Comparison of ENCODE assay signal across 15 cellular contexts in the genomic region with DNA sequence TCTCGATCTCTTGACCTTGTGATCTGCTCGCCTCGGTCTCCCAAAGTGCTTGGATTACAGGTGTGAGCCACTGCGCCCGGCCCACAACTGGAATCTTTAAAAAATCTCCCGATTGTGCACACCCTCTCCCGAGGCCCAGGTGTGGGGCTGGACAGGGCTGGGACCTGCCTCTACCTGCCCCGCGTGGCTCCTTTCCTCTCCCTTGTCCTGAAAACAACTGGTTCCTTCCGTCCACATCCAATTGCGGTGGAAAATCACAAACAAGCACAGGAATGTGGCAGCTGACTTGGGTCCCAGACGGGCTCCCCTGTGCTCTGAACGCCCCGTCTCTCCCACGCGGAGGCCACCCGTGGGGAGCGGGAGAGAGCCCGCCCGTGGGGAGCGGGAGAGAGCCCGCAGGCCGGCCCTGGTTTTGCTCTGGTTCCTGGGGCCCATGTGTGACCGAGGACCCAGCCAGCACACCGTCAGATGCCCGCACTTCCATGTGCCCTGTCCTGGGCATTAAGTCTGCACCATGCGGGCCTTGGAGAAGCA. TPM values are rescaled to one million over a fixed set of nuclear protein-coding genes. Genes with fewer than 3 reads are reported as not detected.
A peak's percentile ranks its signal among the peaks of the same experiment; 100 is the strongest.
DNase-seq lines count a peak whose midpoint lies in the region; ATAC-seq and TF ChIP-seq lines count a peak whose summit lies in the region.
"Had no signal": no experiment of that assay in that cellular context is flagged by ENCODE, and none has a peak within 500 bp of the region (broad histone marks: within the 10 kb centered on the region; RNA-seq: fewer than 3 reads in every experiment).

No MANE protein-coding gene starts in this region.

- no peak overlapping the region for H3K4me3 ChIP-seq in esophagus (ENCODE audit: low read depth in 1 of 2, low read length in 2 of 2)
- H3K4me3 ChIP-seq in thyroid gland (replicated peaks in 1 of 3): no peak overlapping the region

- CTCF ChIA-PET in activated CD4-positive, alpha-beta T cell treated with anti-CD3 and anti-CD28 coated beads, Interleukin-2, amount 10 ng/mL, durations not matched to agents 7 days and 5 days (lab: Charles Lee): no interaction called here

- DNase-seq in activated CD4-positive, alpha-beta T cell treated with anti-CD3 and anti-CD28 coated beads, Interleukin-2, amount 10 ng/mL, durations not matched to agents 7 days and 5 days: no peak
- DNase-seq in activated CD4-positive, alpha-beta T cell treated with anti-CD3 and anti-CD28 coated beads, Interleukin-2, amount 50 U/mL, for 1 hour: no peak
- DNase-seq in nephron progenitor cell: no peak
- no peak for DNase-seq in thyroid gland
- no peak for DNase-seq in NCI-H1092 treated with DMSO at 0.1 percent for 48 hours (lab: John Stamatoyannopoulos, UW)
- DNase-seq: 8988T; activated T-cell treated with anti-CD3 and anti-CD28 coated beads, Interleukin-2, amount 50 U/mL, for 72 hours; erythroblast; KG1; NCI-H1930 had no signal

- no peak overlapping the region for H3K4me3 Mint-ChIP-seq in activated CD4-positive, alpha-beta T cell treated with anti-CD3 and anti-CD28 coated beads, Interleukin-2, amount 10 ng/mL, durations not matched to agents 7 days and 5 days
- no peak overlapping the region for H3K4me3 Mint-ChIP-seq in nephron progenitor cell
- H3K4me3 Mint-ChIP-seq: activated T-cell treated with anti-CD3 and anti-CD28 coated beads, Interleukin-2, amount 50 U/mL, for 72 hours; stimulated activated effector memory CD8-positive, alpha-beta T cell treated with anti-CD3 and anti-CD28 coated beads, Interleukin-12 subunit alpha, Interleukin-12 subunit beta, amount 100 ng/mL, for 72 hours had no signal

- H3K9me3 ChIP-seq in esophagus (ENCODE audit: control insufficient read depth in 2 of 2, insufficient read depth in 1 of 2, low read depth in 1 of 2, low read length in 1 of 2) (no peaks in the 10 kb centered on the region), thyroid gland (no peaks in the 10 kb centered on the region)

- POLR2A ChIA-PET in activated CD4-positive, alpha-beta T cell treated with anti-CD3 and anti-CD28 coated beads, Interleukin-2, amount 10 ng/mL, durations not matched to agents 7 days and 5 days (lab: Charles Lee): no interaction called here

- H3K27me3 Mint-ChIP-seq in activated CD4-positive, alpha-beta T cell treated with anti-CD3 and anti-CD28 coated beads, Interleukin-2, amount 10 ng/mL, durations not matched to agents 7 days and 5 days: no peaks in the 10 kb centered on the region
- peaks cover 9% of the 10 kb centered on the region for H3K27me3 Mint-ChIP-seq in nephron progenitor cell (ENCODE audit: low read depth, poor library complexity)

- H3K27ac ChIP-seq in esophagus (ENCODE audit: low read depth in 2 of 2, low read length in 1 of 2) (peak overlapping the region; percentile 73 to 95), thyroid gland (peak overlapping the region; percentile 63 to 90 (median 77))

- H3K27ac Mint-ChIP-seq in activated CD4-positive, alpha-beta T cell treated with anti-CD3 and anti-CD28 coated beads, Interleukin-2, amount 10 ng/mL, durations not matched to agents 7 days and 5 days: peak overlapping the region; percentile 66
- H3K27ac Mint-ChIP-seq in nephron progenitor cell: peak overlapping the region; percentile 45
- H3K27ac Mint-ChIP-seq: activated T-cell treated with anti-CD3 and anti-CD28 coated beads, Interleukin-2, amount 50 U/mL, for 72 hours; stimulated activated effector memory CD8-positive, alpha-beta T cell treated with anti-CD3 and anti-CD28 coated beads, Interleukin-12 subunit alpha, Interleukin-12 subunit beta, amount 100 ng/mL, for 72 hours had no signal

- no peak for TF ChIP-seq CTCF in nephron progenitor cell (IDR thresholded peaks at IDR 0.05)
- no peak for TF ChIP-seq CTCF in thyroid gland (IDR thresholded peaks at IDR 0.05)

- 51 to 67% methylated on average over 27 of the region's 27 CpGs for WGBS in esophagus, 2 donors
- WGBS in thyroid gland, 2 donors: 82 to 93% methylated on average over 21 to 27 of the region's 27 CpGs

- intact Hi-C loops in thyroid gland (cut with DNase I): no loop called here

- H3K4me1 Mint-ChIP-seq in activated CD4-positive, alpha-beta T cell treated with anti-CD3 and anti-CD28 coated beads, Interleukin-2, amount 10 ng/mL, durations not matched to agents 7 days and 5 days: peaks cover 44% of the 10 kb centered on the region
- peaks cover 19% of the 10 kb centered on the region for H3K4me1 Mint-ChIP-seq in nephron progenitor cell

- no peaks in the 10 kb centered on the region for H3K9me3 Mint-ChIP-seq in activated CD4-positive, alpha-beta T cell treated with anti-CD3 and anti-CD28 coated beads, Interleukin-2, amount 10 ng/mL, durations not matched to agents 7 days and 5 days
- no peaks in the 10 kb centered on the region for H3K9me3 Mint-ChIP-seq in nephron progenitor cell
- H3K9me3 Mint-ChIP-seq: activated T-cell treated with anti-CD3 and anti-CD28 coated beads, Interleukin-2, amount 50 U/mL, for 72 hours; stimulated activated effector memory CD8-positive, alpha-beta T cell treated with anti-CD3 and anti-CD28 coated beads, Interleukin-12 subunit alpha, Interleukin-12 subunit beta, amount 100 ng/mL, for 72 hours had no signal

- no peak for ATAC-seq in GM19035 (IDR thresholded peaks at IDR 0.05; ENCODE audit: unreplicated experiment)
- ATAC-seq in GM18858 (IDR thresholded peaks at IDR 0.05; ENCODE audit: unreplicated experiment): no peak
- ATAC-seq: activated T-cell treated with anti-CD3 and anti-CD28 coated beads, Interleukin-2, amount 50 U/mL, for 72 hours; stimulated activated effector memory CD8-positive, alpha-beta T cell treated with anti-CD3 and anti-CD28 coated beads, Interleukin-12 subunit alpha, Interleukin-12 subunit beta, amount 100 ng/mL, for 72 hours had no signal

- TF ChIP-seq POLR2A in thyroid gland (IDR thresholded peaks at IDR 0.05): no peak

- H3K4me1 ChIP-seq in esophagus (ENCODE audit: control insufficient read depth in 2 of 2, insufficient read depth in 2 of 2, low read length in 1 of 2) (peaks cover 0 to 44% of the 10 kb centered on the region in 2 donors), thyroid gland (peaks cover 0 to 39% of the 10 kb centered on the region in 2 donors)

- peaks cover 0 to 3% of the 10 kb centered on the region in 2 donors for H3K36me3 ChIP-seq in esophagus (ENCODE audit: control insufficient read depth in 2 of 2, insufficient read depth in 2 of 2, low read length in 1 of 2)
- peaks cover 5 to 7% of the 10 kb centered on the region in 2 donors for H3K36me3 ChIP-seq in thyroid gland

- H3K27me3 ChIP-seq in esophagus (ENCODE audit: control insufficient read depth in 1 of 2, insufficient read depth in 2 of 2, low read length in 2 of 2) (no peaks in the 10 kb centered on the region), thyroid gland (no peaks in the 10 kb centered on the region)

- peaks cover 11% of the 10 kb centered on the region for H3K36me3 Mint-ChIP-seq in activated CD4-positive, alpha-beta T cell treated with anti-CD3 and anti-CD28 coated beads, Interleukin-2, amount 10 ng/mL, durations not matched to agents 7 days and 5 days (ENCODE audit: low read depth)
- H3K36me3 Mint-ChIP-seq in nephron progenitor cell (ENCODE audit: low read depth): no peaks in the 10 kb centered on the region

RNA-seq across cellular contexts. Expression of a gene that starts 3.0 kb away (rescaled TPM):
- 10 to 100 TPM; 60.6 to 73.5 TPM for total RNA-seq in activated CD4-positive, alpha-beta T cell treated with anti-CD3 and anti-CD28 coated beads, Interleukin-2, amount 10 ng/mL, durations not matched to agents 7 days and 5 days
- polyA plus RNA-seq in esophagus: 1 to 10 TPM; 3.4 to 6.2 TPM
- 10 to 100 TPM; 38.5 to 85.3 (median 66.0) TPM for total RNA-seq in thyroid gland
- polyA plus RNA-seq: neural cell had no signal

RNA-seq across cellular contexts. Expression of a gene that starts 37.3 kb away (rescaled TPM):
- 10 to 100 TPM; 49.1 to 65.5 TPM for total RNA-seq in activated CD4-positive, alpha-beta T cell treated with anti-CD3 and anti-CD28 coated beads, Interleukin-2, amount 10 ng/mL, durations not matched to agents 7 days and 5 days
- polyA plus RNA-seq in esophagus: 10 to 100 TPM; 32.6 to 60.8 TPM
- 10 to 100 TPM; 12.5 to 19.4 (median 12.8) TPM for total RNA-seq in thyroid gland

RNA-seq across cellular contexts. Expression of a gene that starts 41.7 kb away (rescaled TPM):
- total RNA-seq in activated CD4-positive, alpha-beta T cell treated with anti-CD3 and anti-CD28 coated beads, Interleukin-2, amount 10 ng/mL, durations not matched to agents 7 days and 5 days: not detected
- polyA plus RNA-seq in esophagus: not detected
- not detected for total RNA-seq in thyroid gland
- total RNA-seq: activated T-cell treated with anti-CD3 and anti-CD28 coated beads, Interleukin-2, amount 50 U/mL, for 72 hours had no signal
- polyA plus RNA-seq: neural cell had no signal

RNA-seq across cellular contexts. Expression of a gene that starts 55.6 kb away (rescaled TPM):
- 10 to 100 TPM; 58.3 to 64.0 TPM for total RNA-seq in activated CD4-positive, alpha-beta T cell treated with anti-CD3 and anti-CD28 coated beads, Interleukin-2, amount 10 ng/mL, durations not matched to agents 7 days and 5 days
- 10 to 100 TPM; 18.7 to 33.1 TPM for polyA plus RNA-seq in esophagus
- 100 to 1,000 TPM in 2 of 4 donors, 10 to 100 TPM in 2; 50.3 to 144 (median 89.9) TPM for total RNA-seq in thyroid gland
